ENCODE assay signal across 9 cellular contexts in the genomic region with DNA sequence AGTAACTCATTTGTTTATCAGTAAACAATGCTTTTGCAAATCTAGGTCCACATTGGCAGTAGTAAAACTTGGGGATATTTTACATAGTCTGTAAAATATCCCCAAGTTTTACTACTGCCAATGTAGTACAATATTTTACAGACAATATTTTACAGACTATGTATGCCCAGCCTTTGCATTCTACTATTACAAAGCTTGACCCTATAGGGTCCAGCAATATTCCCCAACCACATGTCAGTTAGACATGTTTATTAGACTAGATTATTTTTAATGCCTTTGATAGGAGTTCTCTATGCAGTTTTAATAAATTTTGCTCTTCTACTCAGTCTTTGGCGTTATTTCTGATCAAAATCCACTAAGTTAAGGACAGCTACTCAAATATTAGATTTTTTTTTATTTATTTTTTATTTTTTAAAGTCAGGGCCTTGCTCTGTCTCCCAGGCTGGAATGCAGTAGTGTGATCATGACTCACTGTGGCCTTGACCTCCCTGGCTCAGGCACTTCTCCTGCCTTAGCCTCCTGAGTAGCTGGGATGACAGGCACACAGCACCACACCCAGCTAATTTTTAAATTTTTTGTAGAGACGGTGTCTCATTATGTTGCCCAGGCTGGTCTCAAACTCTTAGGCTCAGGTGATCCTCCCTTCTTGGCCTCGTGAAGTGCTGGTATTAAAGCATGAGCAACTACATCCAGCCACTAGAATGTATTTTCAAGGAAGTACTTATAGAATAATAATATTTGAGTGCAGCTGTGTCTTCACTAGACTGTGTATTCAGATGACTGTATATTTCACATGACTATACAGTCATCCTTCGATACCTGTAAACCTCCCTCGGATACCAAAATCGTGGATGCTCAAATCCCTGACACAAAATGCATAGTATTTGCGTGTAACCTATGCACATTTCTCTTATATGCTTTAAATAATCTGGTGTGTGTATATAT. TPM values are rescaled to one million over a fixed set of nuclear protein-coding genes. Genes with fewer than 3 reads are reported as not detected.
A peak's percentile ranks its signal among the peaks of the same experiment; 100 is the strongest.
DNase-seq lines count a peak whose midpoint lies in the region; ATAC-seq and TF ChIP-seq lines count a peak whose summit lies in the region.
"Had no signal": no experiment of that assay in that cellular context is flagged by ENCODE, and none has a peak within 500 bp of the region (broad histone marks: within the 10 kb centered on the region; RNA-seq: fewer than 3 reads in every experiment).

No MANE protein-coding gene starts in this region.

- H3K36me3 ChIP-seq in breast epithelium (peaks cover 6% of the 10 kb centered on the region), testis (ENCODE audit: low read depth, missing control alignments) (no peaks in the 10 kb centered on the region)

- no peak for TF ChIP-seq POLR2A in breast epithelium (IDR thresholded peaks at IDR 0.05)
- TF ChIP-seq POLR2A in testis (IDR thresholded peaks at IDR 0.05), result no peak

- H3K27me3 ChIP-seq in breast epithelium (no peaks in the 10 kb centered on the region), testis (no peaks in the 10 kb centered on the region), dorsolateral prefrontal cortex (no peaks in the 10 kb centered on the region)

- DNase-seq in HT1080 (ENCODE audit: low read depth) (peak; percentile 88), breast epithelium (ENCODE audit: low spot score in 2 of 2) (no peak), kidney tubule cell (ENCODE audit: low spot score) (peak; percentile 91), testis (peak; percentile 81), HUDEP-2 (lab: John Stamatoyannopoulos, UW; ENCODE audit: unreplicated experiment in 76 of 76) (no peak), dorsolateral prefrontal cortex (no peak)
- DNase-seq: caudate nucleus had no signal

- no peaks in the 10 kb centered on the region for H3K9me3 ChIP-seq in breast epithelium
- no peaks in the 10 kb centered on the region for H3K9me3 ChIP-seq in testis

- H3K4me3 ChIP-seq in breast epithelium, result no peak overlapping the region
- no peak overlapping the region for H3K4me3 ChIP-seq in testis
- H3K4me3 ChIP-seq in dorsolateral prefrontal cortex, result no peak overlapping the region

- 77% methylated on average over 7 of the region's 7 CpGs for WGBS in testis, 2 donors

- no peak for TF ChIP-seq CTCF in breast epithelium (IDR thresholded peaks at IDR 0.05)
- TF ChIP-seq CTCF in testis (IDR thresholded peaks at IDR 0.05), result no peak
- TF ChIP-seq CTCF in dorsolateral prefrontal cortex (IDR thresholded peaks at IDR 0.05 in 54 of 56, conservative IDR thresholded peaks at IDR 0.05 in 2 of 56; ENCODE audit: low read depth in 1 of 56, partially characterized antibody in 56 of 56), result no peak

- intact Hi-C loops in breast epithelium (cut with DNase I; ENCODE audit: low total_unique reads) (no loop called here), testis (cut with DNase I; ENCODE audit: low total_unique reads) (no loop called here), dorsolateral prefrontal cortex (cut with DNase I) (no loop called here)

- H3K27ac ChIP-seq in breast epithelium (peak overlapping the region; percentile 50 to 64), testis (peak overlapping the region in 1 of 2 donors; percentile 79), dorsolateral prefrontal cortex (peak overlapping the region in 13 of 59 donors; percentile 9 to 46 (median 24))

- H3K4me1 ChIP-seq in breast epithelium (peaks cover 0 to 7% of the 10 kb centered on the region in 2 donors), testis (peaks cover 14% of the 10 kb centered on the region)

- ATAC-seq in GM19397 (IDR thresholded peaks at IDR 0.05; ENCODE audit: unreplicated experiment) (no peak), HG03565 (IDR thresholded peaks at IDR 0.05; ENCODE audit: unreplicated experiment) (no peak)

RNA-seq across cellular contexts. Expression of a gene that starts 19.8 kb away (rescaled TPM):
- total RNA-seq in HT1080 (2014; rRNA removed; shearing (Covaris generic)), result 12.0 and 17.7 TPM in 2 replicates
- 18.6 and 21.8 TPM in 2 replicates for polyA plus RNA-seq in HT1080 (2015; cell fraction: cytosol; rRNA removed)
- polyA plus RNA-seq in HT1080 (2015; cell fraction: nucleus; rRNA removed), result 20.8 and 22.6 TPM in 2 replicates
- 10 to 100 TPM; 42.4 to 51.1 (median 43.9) TPM for total RNA-seq in breast epithelium
- 10 to 100 TPM; 53.8 to 60.8 TPM for total RNA-seq in testis
- 28.8 TPM for polyA plus RNA-seq in testis (ENCODE audit: insufficient read depth, low read depth, low replicate concordance)
- 10 to 100 TPM; 25.1 to 40.5 (median 32.1) TPM for total RNA-seq in dorsolateral prefrontal cortex

RNA-seq across cellular contexts. Expression of a gene that starts 19.9 kb away (rescaled TPM):
- total RNA-seq in HT1080 (2014; rRNA removed; shearing (Covaris generic)), result 0.30 and 0.31 TPM in 2 replicates
- 0.14 and 0.91 TPM in 2 replicates for polyA plus RNA-seq in HT1080 (2015; cell fraction: cytosol; rRNA removed)
- polyA plus RNA-seq in HT1080 (2015; cell fraction: nucleus; rRNA removed), result 0.18 and 1.1 TPM in 2 replicates
- total RNA-seq in breast epithelium (10 to 100 TPM in 2 of 3 donors, 1 to 10 TPM in 1; 9.4 to 26.2 (median 24.3) TPM), testis (10 to 100 TPM; 21.7 to 40.8 TPM), dorsolateral prefrontal cortex (10 to 100 TPM; 17.6 to 69.1 (median 35.3) TPM)
- 56.7 TPM for polyA plus RNA-seq in testis (ENCODE audit: insufficient read depth, low read depth, low replicate concordance)

Comparison
In these comparisons a context has a peak if more than half of its experiments do, and no peak if none do; other contexts are left out.
1. DNase-seq: peak in HT1080 (single experiment), kidney tubule cell (single experiment) and testis (single experiment); none in breast epithelium (0 of 2), HUDEP-2 (0 of 76) and dorsolateral prefrontal cortex (0 of 10).